1 cellular context compared by ENCODE assay signal in the genomic region with DNA sequence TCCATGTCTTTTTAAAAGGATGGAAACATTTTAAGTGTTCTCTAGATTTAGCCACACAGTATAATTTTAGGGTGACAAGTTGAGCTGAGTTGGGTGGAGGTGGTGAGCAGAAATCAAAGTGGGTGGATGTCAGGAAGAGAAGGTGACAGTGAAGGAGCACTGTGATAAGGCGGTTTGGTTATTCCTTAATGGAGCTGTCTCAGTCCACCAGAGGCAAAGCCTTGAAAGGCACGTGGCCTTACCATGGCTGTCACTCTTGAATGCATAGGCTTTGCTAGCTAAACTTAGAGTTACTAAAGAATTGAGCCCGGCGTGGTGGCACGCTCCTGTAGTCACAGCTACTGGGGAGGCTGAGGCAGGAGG.
TF ChIP-seq lines count a peak whose summit lies in the region.

No MANE protein-coding gene starts in this region.

TF ChIP-seq in HepG2, 621 proteins besides CTCF, POLR2A, EP300 and RAD21:
- TF ChIP-seq SOX13 (IDR thresholded peaks at IDR 0.05) (0 out of 2 replicates have a peak, but pooled peaks have one; percentile 16), SOX13 (CRISPR knock-in tag; conservative IDR thresholded peaks at IDR 0.05 in 1 of 2, IDR thresholded peaks at IDR 0.05 in 1 of 2) (no peak), HDAC2 (CRISPR knock-in tag; IDR thresholded peaks at IDR 0.05) (no peak), ZNF572 (CRISPR knock-in tag; IDR thresholded peaks at IDR 0.05) (no peak)
- TF ChIP-seq, protein P1, sequence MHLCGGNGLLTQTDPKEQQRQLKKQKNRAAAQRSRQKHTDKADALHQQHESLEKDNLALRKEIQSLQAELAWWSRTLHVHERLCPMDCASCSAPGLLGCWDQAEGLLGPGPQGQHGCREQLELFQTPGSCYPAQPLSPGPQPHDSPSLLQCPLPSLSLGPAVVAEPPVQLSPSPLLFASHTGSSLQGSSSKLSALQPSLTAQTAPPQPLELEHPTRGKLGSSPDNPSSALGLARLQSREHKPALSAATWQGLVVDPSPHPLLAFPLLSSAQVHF (CRISPR knock-in tag; IDR thresholded peaks at IDR 0.05), result 0 out of 2 replicates have a peak, but pooled peaks have one; percentile 4
- TF ChIP-seq, protein P2, sequence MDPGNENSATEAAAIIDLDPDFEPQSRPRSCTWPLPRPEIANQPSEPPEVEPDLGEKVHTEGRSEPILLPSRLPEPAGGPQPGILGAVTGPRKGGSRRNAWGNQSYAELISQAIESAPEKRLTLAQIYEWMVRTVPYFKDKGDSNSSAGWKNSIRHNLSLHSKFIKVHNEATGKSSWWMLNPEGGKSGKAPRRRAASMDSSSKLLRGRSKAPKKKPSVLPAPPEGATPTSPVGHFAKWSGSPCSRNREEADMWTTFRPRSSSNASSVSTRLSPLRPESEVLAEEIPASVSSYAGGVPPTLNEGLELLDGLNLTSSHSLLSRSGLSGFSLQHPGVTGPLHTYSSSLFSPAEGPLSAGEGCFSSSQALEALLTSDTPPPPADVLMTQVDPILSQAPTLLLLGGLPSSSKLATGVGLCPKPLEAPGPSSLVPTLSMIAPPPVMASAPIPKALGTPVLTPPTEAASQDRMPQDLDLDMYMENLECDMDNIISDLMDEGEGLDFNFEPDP (CRISPR knock-in tag; conservative IDR thresholded peaks at IDR 0.05), result peak; percentile 66; the same call in 1 of the 2 replicates
